In the genomic region with DNA sequence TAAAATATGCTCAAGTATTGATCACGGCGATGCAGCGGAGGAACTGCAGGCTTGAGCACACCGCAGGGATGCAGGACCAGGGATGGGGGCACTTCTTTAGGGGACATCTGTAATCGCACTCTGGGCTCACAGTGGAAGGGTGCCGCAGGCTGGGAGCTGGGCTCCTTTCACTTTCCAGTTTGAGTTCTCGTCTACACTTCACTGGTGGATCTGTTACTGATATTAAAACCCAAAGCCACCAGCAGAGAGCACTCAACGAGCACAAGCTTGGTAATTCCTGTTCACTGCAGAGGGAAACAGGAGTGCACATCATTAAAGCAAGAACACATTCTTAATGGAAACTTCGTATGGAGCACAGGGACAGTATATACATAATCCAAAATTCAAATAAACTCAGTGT, we compare ENCODE assay signal across 8 cellular contexts.
DNase-seq lines count a peak whose midpoint lies in the region; ATAC-seq, FAIRE-seq and TF ChIP-seq lines count a peak whose summit lies in the region.

No MANE protein-coding gene starts in this region.

- no peaks in the 10 kb centered on the region for H3F3A ChIP-seq in neural cell (ENCODE audit: insufficient read depth, low read length, poor library complexity, severe bottlenecking)

- intact Hi-C loops in endothelial cell of umbilical vein (cut with micrococcal nuclease) = loop anchor here (5.0 kb wide), 1 partner anchor 269 kb away; no protein-coding TSS in a partner anchor

- H3K4me3 ChIP-seq in endothelial cell of umbilical vein (replicated peaks in 1 of 3; ENCODE audit: insufficient read depth in 1 of 3, low read depth in 1 of 3, low read length in 3 of 3) (no peak overlapping the region), neural cell (ENCODE audit: low read length) (no peak overlapping the region)

- H3K4me2 ChIP-seq in endothelial cell of umbilical vein (ENCODE audit: insufficient read depth, low read length) (no peak overlapping the region), neural cell (ENCODE audit: low read length) (no peak overlapping the region)

- H3K27ac ChIP-seq in endothelial cell of umbilical vein (ENCODE audit: insufficient read depth, low read depth, low read length) = no peak overlapping the region
- H3K27ac ChIP-seq in neural cell (ENCODE audit: low read length) = no peak overlapping the region

- dilution Hi-C loops in endothelial cell of umbilical vein (cut with MboI; ENCODE audit: extremely low pct_ligation_motif_present, low sequenced_read_pairs) = no loop called here

- H3K27me3 ChIP-seq in endothelial cell of umbilical vein (ENCODE audit: control insufficient read depth in 2 of 2, insufficient read depth in 2 of 2, low read length in 2 of 2) (no peaks in the 10 kb centered on the region), neural cell (ENCODE audit: insufficient read depth, low read depth, low read length) (no peaks in the 10 kb centered on the region)

- no peaks in the 10 kb centered on the region for H3K9me1 ChIP-seq in endothelial cell of umbilical vein (replicated peaks; ENCODE audit: control insufficient read depth, extremely low read depth, insufficient read depth, low read length)

- FAIRE-seq in endothelial cell of umbilical vein (lab: Jason Lieb, UNC) = peak; percentile 84

- H3K9me3 ChIP-seq in endothelial cell of umbilical vein (replicated peaks; ENCODE audit: control insufficient read depth, insufficient read depth, low read length) = no peaks in the 10 kb centered on the region
- H3K9me3 ChIP-seq in neural cell (ENCODE audit: low read length) = no peaks in the 10 kb centered on the region

- CTCF ChIA-PET in endothelial cell of umbilical vein (lab: Charles Lee) = interaction anchor here (0.5 to 3.1 kb wide), 35 partner anchors 9 to 472 kb away, joined by 3 to 26 read pairs (median 6); a partner anchor contains a TSS

- no peak for TF ChIP-seq POLR2A in endothelial cell of umbilical vein (IDR thresholded peaks at IDR 0.05; ENCODE audit: low read depth, low read length)

- TF ChIP-seq RAD21 in neural cell (conservative IDR thresholded peaks at IDR 0.05) = peak; percentile 69

- H4K20me1 ChIP-seq in endothelial cell of umbilical vein (replicated peaks; ENCODE audit: control insufficient read depth, extremely low read depth, insufficient read depth, low read length) (no peaks in the 10 kb centered on the region), neural cell (ENCODE audit: insufficient read depth) (no peaks in the 10 kb centered on the region)

- H3K9ac ChIP-seq in endothelial cell of umbilical vein (replicated peaks; ENCODE audit: extremely low read depth, insufficient read depth, low read length) (no peak overlapping the region), neural cell (ENCODE audit: low read length) (no peak overlapping the region)

- H3K36me3 ChIP-seq in endothelial cell of umbilical vein (ENCODE audit: control insufficient read depth in 2 of 2, extremely low read depth in 1 of 2, insufficient read depth in 2 of 2, low read length in 2 of 2) = no peaks in the 10 kb centered on the region
- no peaks in the 10 kb centered on the region for H3K36me3 ChIP-seq in neural cell (ENCODE audit: insufficient read depth, low read length)

- POLR2A ChIA-PET in endothelial cell of umbilical vein (lab: Charles Lee) = no interaction called here

- H3K79me2 ChIP-seq in endothelial cell of umbilical vein (ENCODE audit: control insufficient read depth, insufficient read depth, low read length) (peaks cover 5% of the 10 kb centered on the region), neural cell (replicated peaks; ENCODE audit: insufficient read depth, low read length) (peaks cover 13% of the 10 kb centered on the region)

- TF ChIP-seq EP300 in neural cell (conservative IDR thresholded peaks at IDR 0.05; ENCODE audit: poor library complexity, severe bottlenecking) = no peak

- H3K9me2 ChIP-seq in neural cell (ENCODE audit: insufficient read depth, low read length) = no peaks in the 10 kb centered on the region

- DNase-seq in Daoy (ENCODE audit: low read depth) = peak; percentile 44
- DNase-seq in NCI-H774 (lab: John Stamatoyannopoulos, UW) = peak; percentile 6
- peak; percentile 76 for DNase-seq in endothelial cell of umbilical vein (ENCODE audit: low read depth, low spot score)
- DNase-seq in stimulated activated CD4-positive, alpha-beta T cell treated with anti-CD3 and anti-CD28 coated beads, Interleukin-12 subunit alpha, Interleukin-12 subunit beta, amount 100 ng/mL, for 4 hours = no peak
- DNase-seq in islet precursor cell = no peak
- no peak for DNase-seq in NK-92 (lab: John Stamatoyannopoulos, UW; ENCODE audit: unreplicated experiment)

- BruUV-seq in endothelial cell of umbilical vein (replicated peaks; lab: Mats Ljungman, UMichigan) = no TSS peak

- H2AFZ ChIP-seq in endothelial cell of umbilical vein (ENCODE audit: low read depth, low read length) (no peak overlapping the region), neural cell (ENCODE audit: low read depth, low read length) (no peak overlapping the region)

- peak; percentile 46 for ATAC-seq in GM21825 (IDR thresholded peaks at IDR 0.05; ENCODE audit: unreplicated experiment)

- peaks cover 8% of the 10 kb centered on the region for H3K4me1 ChIP-seq in endothelial cell of umbilical vein (ENCODE audit: control insufficient read depth, extremely low read depth, insufficient read depth, low read length)

- peak; percentile 26 to 47 for TF ChIP-seq CTCF in endothelial cell of umbilical vein (IDR thresholded peaks at IDR 0.05; ENCODE audit: extremely low read depth in 1 of 2, insufficient read depth in 1 of 2, low read depth in 1 of 2, low read length in 2 of 2)
- peak; percentile 64 for TF ChIP-seq CTCF in neural cell (IDR thresholded peaks at IDR 0.05; ENCODE audit: poor library complexity, severe bottlenecking)

TF ChIP-seq in endothelial cell of umbilical vein, 7 proteins besides CTCF, POLR2A, EP300 and RAD21:
- TF ChIP-seq FOS (IDR thresholded peaks at IDR 0.05; ENCODE audit: borderline replicate concordance, insufficient read depth, low read length) = no peak
- no peak for TF ChIP-seq JUN (IDR thresholded peaks at IDR 0.05; ENCODE audit: borderline replicate concordance, insufficient read depth, insufficient read length, low read depth)
- TF ChIP-seq MYC (IDR thresholded peaks at IDR 0.05; ENCODE audit: low read depth, low read length) = no peak

TF ChIP-seq in neural cell, 6 proteins besides CTCF, POLR2A, EP300 and RAD21:
- TF ChIP-seq EZH2 (IDR thresholded peaks at IDR 0.05; ENCODE audit: borderline replicate concordance, insufficient read depth, low read length, poor library complexity, severe bottlenecking) = no peak
- TF ChIP-seq SMC3 (conservative IDR thresholded peaks at IDR 0.05; ENCODE audit: poor library complexity) = peak; percentile 72
TF ChIP-seq in neural cell: peak in this region for 1.

Comparison
In these comparisons a context has a peak if more than half of its experiments do, and no peak if none do; other contexts are left out.
1. DNase-seq: peak in Daoy (single experiment), NCI-H774 (single experiment) and endothelial cell of umbilical vein (single experiment); none in stimulated activated CD4-positive, alpha-beta T cell treated with anti-CD3 and anti-CD28 coated beads, Interleukin-12 subunit alpha, Interleukin-12 subunit beta, amount 100 ng/mL, for 4 hours (single experiment), islet precursor cell (single experiment) and NK-92 (single experiment).